In the genomic region with DNA sequence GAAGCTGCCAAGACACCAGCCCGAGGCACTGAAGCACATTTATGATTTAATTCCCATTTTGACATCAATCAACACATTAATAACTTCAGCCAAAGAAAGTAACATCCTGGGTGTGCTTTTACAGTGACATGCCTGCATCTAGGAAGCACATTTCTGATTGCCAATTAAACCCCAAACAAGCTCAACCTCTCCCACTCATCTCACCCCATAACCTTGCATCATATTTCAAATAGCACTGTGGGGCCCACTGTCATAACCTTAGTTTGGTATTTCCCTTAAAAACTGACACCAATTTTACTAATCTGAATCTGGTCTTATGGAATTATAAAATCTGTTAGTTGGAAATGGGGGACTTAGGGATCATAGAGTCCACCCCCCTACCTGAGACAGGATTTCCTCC, we compare ENCODE assay signal across 31 cellular contexts.
"Had no signal": no experiment of that assay in that cellular context is flagged by ENCODE, and none has a peak within 500 bp of the region (broad histone marks: within the 10 kb centered on the region; RNA-seq: fewer than 3 reads in every experiment).

No MANE protein-coding gene starts in this region.

- H3K27me3 ChIP-seq: adrenal gland, body of pancreas, brain microvascular endothelial cell had no signal

- H3K36me3 ChIP-seq: adrenal gland, brain microvascular endothelial cell, breast epithelium had no signal

- H3K4me1 ChIP-seq: adrenal gland, body of pancreas, breast epithelium had no signal

- DNase-seq: activated B cell treated with CpG ODN at 0.5 μM for 24 hours; activated CD4-positive, alpha-beta memory T cell treated with anti-CD3 and anti-CD28 coated beads for 36 hours; activated CD4-positive, alpha-beta T cell treated with anti-CD3 and anti-CD28 coated beads for 4 hours; activated CD4-positive, alpha-beta T cell treated with anti-CD3 and anti-CD28 coated beads, Interleukin-2, amount 10 ng/mL, durations not matched to agents 24 days and 14 days; activated CD4-positive, alpha-beta T cell treated with anti-CD3 and anti-CD28 coated beads, Interleukin-2, amount 50 U/mL, for 1 hour; activated CD4-positive, alpha-beta T cell treated with anti-CD3 and anti-CD28 coated beads, Interleukin-2, amount 50 U/mL, for 4 hours; activated CD4-positive, CD25-positive, alpha-beta regulatory T cell treated with anti-CD3 and anti-CD28 coated beads, Interleukin-2, amount 50 U/mL, for 72 hours; activated CD8-positive, alpha-beta memory T cell treated with anti-CD3 and anti-CD28 coated beads, Interleukin-2, amount 50 U/mL, for 4 hours; activated CD8-positive, alpha-beta T cell treated with anti-CD3 and anti-CD28 coated beads for 36 hours; activated effector memory CD4-positive, alpha-beta T cell treated with anti-CD3 and anti-CD28 coated beads, Interleukin-2, amount 50 U/mL, for 16 hours; activated gamma-delta T cell treated with Interleukin-2 at 50 U/mL for 16 hours; activated naive CD4-positive, alpha-beta T cell; activated naive CD4-positive, alpha-beta T cell treated with anti-CD3 and anti-CD28 coated beads for 36 hours; activated naive CD4-positive, alpha-beta T cell treated with anti-CD3 and anti-CD28 coated beads, Interleukin-2, amount 50 U/mL, for 16 hours; activated naive CD8-positive, alpha-beta T cell treated with anti-CD3 and anti-CD28 coated beads for 36 hours; activated T-cell treated with anti-CD3 and anti-CD28 coated beads for 4 hours; activated T-cell treated with anti-CD3 and anti-CD28 coated beads, Interleukin-2, amount 50 U/mL, for 1 hour; activated T-cell treated with anti-CD3 and anti-CD28 coated beads, Interleukin-2, amount 50 U/mL, for 4 hours; activated T-cell treated with anti-CD3 and anti-CD28 coated beads, Interleukin-2, amount 50 U/mL, for 72 hours; adrenal gland; amniotic stem cell; aorta; body of pancreas; brain microvascular endothelial cell; central memory CD4-positive, alpha-beta T cell; T-helper 2 cell; T-helper 9 cell had no signal

- H3K4me3 ChIP-seq: adrenal gland, body of pancreas, breast epithelium had no signal

- ATAC-seq: activated CD8-positive, alpha-beta T cell treated with anti-CD3 and anti-CD28 coated beads for 36 hours; activated naive CD4-positive, alpha-beta T cell treated with anti-CD3 and anti-CD28 coated beads, Interleukin-2, amount 50 U/mL, for 72 hours; activated T-cell treated with anti-CD3 and anti-CD28 coated beads, Interleukin-2, amount 50 U/mL, for 4 hours; activated T-cell treated with anti-CD3 and anti-CD28 coated beads, Interleukin-2, amount 50 U/mL, for 72 hours; activated T-helper 17 cell treated with anti-CD3 and anti-CD28 coated beads, Interleukin-2, amount 50 U/mL, for 72 hours; body of pancreas had no signal

- H3K9me3 ChIP-seq: adrenal gland, body of pancreas, breast epithelium had no signal

- H3K27ac ChIP-seq: adrenal gland, body of pancreas, brain microvascular endothelial cell, breast epithelium, VCaP had no signal
